ENCODE assay signal across 8 cellular contexts in the genomic region with DNA sequence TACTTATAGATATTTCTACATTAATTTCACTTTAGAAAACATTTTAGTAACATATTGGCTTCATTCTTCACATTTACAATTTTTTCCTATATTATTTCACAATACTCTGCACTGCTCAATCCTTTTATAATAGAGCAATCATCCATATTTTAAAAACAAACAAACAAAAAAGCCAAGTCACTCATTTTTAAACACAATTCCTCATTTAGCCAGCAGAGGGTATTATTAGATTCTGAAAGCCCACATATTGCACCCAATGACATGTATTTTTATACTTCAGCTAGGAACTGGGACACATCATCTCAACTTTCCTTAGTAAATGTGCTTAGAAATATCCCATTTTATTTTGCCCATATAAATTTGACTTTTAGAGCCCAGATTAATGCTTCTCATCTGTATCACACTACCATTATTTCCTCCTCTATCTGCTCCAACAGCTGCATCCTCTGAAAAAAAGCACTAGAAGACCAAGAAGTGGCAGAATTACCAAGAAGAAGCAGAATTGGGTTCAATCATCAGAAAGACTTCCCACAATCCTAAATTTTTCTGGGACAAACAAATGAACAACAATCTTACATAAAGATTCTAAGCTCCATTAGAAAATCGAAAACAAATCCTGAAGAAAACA. TPM values are rescaled to one million over a fixed set of nuclear protein-coding genes. Genes with fewer than 3 reads are reported as not detected.
DNase-seq lines count a peak whose midpoint lies in the region; ATAC-seq and TF ChIP-seq lines count a peak whose summit lies in the region.

No MANE protein-coding gene starts in this region.

- H3K36me3 ChIP-seq in Panc1 (ENCODE audit: control insufficient read depth, insufficient read depth, low read length): no peaks in the 10 kb centered on the region

- peaks cover 10% of the 10 kb centered on the region; the same call in 1 of the 2 replicates for H3K4me1 ChIP-seq in Panc1 (ENCODE audit: control insufficient read depth, insufficient read depth, low read length)

- H3K27ac Mint-ChIP-seq in progenitor cell of endocrine pancreas: no peak overlapping the region

- intact Hi-C loops in Panc1 (cut with micrococcal nuclease; ENCODE audit: unreplicated experiment): loop anchor here (1.0 kb wide), 1 partner anchor 114 kb away; no protein-coding TSS in a partner anchor

- CTCF ChIA-PET in AG04449 (lab: Yijun Ruan, JAX): interaction anchor here (0.9 to 6.1 kb wide), 6 partner anchors 10 to 112 kb away, joined by 3 to 74 read pairs (median 4); no protein-coding TSS in a partner anchor
- CTCF ChIA-PET in Panc1 (lab: Charles Lee): interaction anchor here (1.0 to 1.5 kb wide), 4 partner anchors 31 to 113 kb away, joined by 4 to 7 read pairs (median 4); no protein-coding TSS in a partner anchor

- DNase-seq in AG04449 (ENCODE audit: low read depth, low spot score): no peak
- DNase-seq in Panc1 (ENCODE audit: low read depth, low spot score): peak; percentile 36
- peak; percentile 32 for DNase-seq in fibroblast of mammary gland (ENCODE audit: low read depth)
- no peak for DNase-seq in progenitor cell of endocrine pancreas (ENCODE audit: low spot score, unreplicated experiment)
- no peak for DNase-seq in cerebellar nuclear complex (lab: John Stamatoyannopoulos, UW)
- DNase-seq in activated CD4-positive, alpha-beta T cell treated with anti-CD3 and anti-CD28 coated beads, Interleukin-2, amount 50 U/mL, for 48 hours: no peak

- H3K27ac ChIP-seq in Panc1 (ENCODE audit: low read length): peak overlapping the region; percentile 12; the same call in 1 of the 2 replicates

- BruUV-seq in Panc1 (replicated peaks; lab: Mats Ljungman, UMichigan): no TSS peak

- H3K9me3 ChIP-seq in Panc1 (ENCODE audit: control insufficient read depth, insufficient read depth, low read depth, low read length): no peaks in the 10 kb centered on the region

- H3K9me3 Mint-ChIP-seq in progenitor cell of endocrine pancreas (ENCODE audit: low read depth): no peaks in the 10 kb centered on the region

- H3K4me1 Mint-ChIP-seq in progenitor cell of endocrine pancreas (ENCODE audit: low read depth): peaks cover 4% of the 10 kb centered on the region

- H3K4me3 Mint-ChIP-seq in progenitor cell of endocrine pancreas (ENCODE audit: low read depth): no peak overlapping the region

- peak; percentile 47 for ATAC-seq in GM18858 (IDR thresholded peaks at IDR 0.05; ENCODE audit: unreplicated experiment)
- ATAC-seq in Panc1: peak; percentile 62; the same call in 1 of the 2 replicates
- no peak for ATAC-seq in GM18517 (IDR thresholded peaks at IDR 0.05; ENCODE audit: unreplicated experiment)

- H3K36me3 Mint-ChIP-seq in progenitor cell of endocrine pancreas (ENCODE audit: insufficient read depth): no peaks in the 10 kb centered on the region

- in situ Hi-C loops in Panc1 (cut with HindIII; ENCODE audit: low pct_unique_long_range_greater_than_20kb, low sequenced_read_pairs): no loop called here

- TF ChIP-seq CTCF in AG04449 (IDR thresholded peaks at IDR 0.05; ENCODE audit: insufficient read depth, low read length, missing control alignments) (peak; percentile 31), Panc1 (IDR thresholded peaks at IDR 0.05) (peak; percentile 66; the same call in 1 of the 2 replicates), fibroblast of mammary gland (conservative IDR thresholded peaks at IDR 0.05; ENCODE audit: control insufficient read depth, insufficient read depth, low read depth, low read length) (peak; percentile 48), progenitor cell of endocrine pancreas (IDR thresholded peaks at IDR 0.05; ENCODE audit: unreplicated experiment) (peak; percentile 60)

- H3K27me3 ChIP-seq in Panc1 (ENCODE audit: control insufficient read depth, insufficient read depth, low read length): no peaks in the 10 kb centered on the region

- POLR2A ChIA-PET in AG04449 (lab: Yijun Ruan, JAX): no interaction called here
- POLR2A ChIA-PET in Panc1 (lab: Charles Lee): no interaction called here

- no peaks in the 10 kb centered on the region for H3K27me3 Mint-ChIP-seq in progenitor cell of endocrine pancreas

- H3K4me3 ChIP-seq in AG04449 (ENCODE audit: low read depth, low read length) (no peak overlapping the region), Panc1 (ENCODE audit: low read depth in 2 of 2, low read length in 2 of 2) (no peak overlapping the region), fibroblast of mammary gland (ENCODE audit: control insufficient read depth, low read depth, low read length) (no peak overlapping the region)

RNA-seq across cellular contexts. Expression of a gene that starts 29.5 kb away (rescaled TPM):
- 0.85 TPM for total RNA-seq in Panc1 (2021; ENCODE audit: unreplicated experiment)
- 0.27 TPM for polyA plus RNA-seq in Panc1 (2012; ENCODE audit: insufficient read length)
- 1.7 and 3.4 TPM in 2 replicates for total RNA-seq in progenitor cell of endocrine pancreas

Comparison
In these comparisons a context has a peak if more than half of its experiments do, and no peak if none do; other contexts are left out.
1. DNase-seq: peak in Panc1 (single experiment) and fibroblast of mammary gland (single experiment); none in AG04449 (single experiment), progenitor cell of endocrine pancreas (single experiment), cerebellar nuclear complex (0 of 2) and activated CD4-positive, alpha-beta T cell treated with anti-CD3 and anti-CD28 coated beads, Interleukin-2, amount 50 U/mL, for 48 hours (0 of 2).
2. Peak in every context shown above with its lines, with median percentiles within 50 percentile points of each other: CTCF ChIP-seq.